18 cellular contexts compared by ENCODE assay signal in the genomic region with DNA sequence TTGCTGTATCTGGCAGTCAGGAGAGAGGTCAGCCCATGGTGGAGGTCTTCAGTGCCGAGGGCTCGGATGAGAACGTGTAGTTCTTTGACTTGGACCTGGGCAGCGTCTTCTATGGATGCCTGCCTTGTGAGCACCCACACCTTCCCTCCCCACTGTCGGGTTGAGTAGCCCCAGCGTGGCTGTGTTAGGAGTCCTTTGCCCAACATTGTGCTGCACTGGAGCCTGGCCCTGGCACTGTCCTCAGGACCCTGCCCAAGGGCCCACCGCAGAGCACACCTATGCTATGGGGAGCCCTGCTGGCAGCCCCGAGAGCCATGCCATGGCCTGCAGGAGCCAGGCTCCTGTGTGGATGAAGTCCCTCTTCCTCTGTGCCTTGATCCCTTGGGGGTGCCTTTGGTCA. TPM values are rescaled to one million over a fixed set of nuclear protein-coding genes. Genes with fewer than 3 reads are reported as not detected.
DNase-seq lines count a peak whose midpoint lies in the region; ATAC-seq, FAIRE-seq and TF ChIP-seq lines count a peak whose summit lies in the region.
"Had no signal": no experiment of that assay in that cellular context is flagged by ENCODE, and none has a peak within 500 bp of the region (broad histone marks: within the 10 kb centered on the region; RNA-seq: fewer than 3 reads in every experiment).

No MANE protein-coding gene starts in this region.

- H3K9ac ChIP-seq in HepG2 (ENCODE audit: insufficient read depth, low read depth, low read length), result no peak overlapping the region

- TF ChIP-seq RAD21 in HepG2 (CRISPR knock-in tag; IDR thresholded peaks at IDR 0.05), result no peak

- TF ChIP-seq CTCF in MCF 10A (IDR thresholded peaks at IDR 0.05; ENCODE audit: unreplicated experiment), result no peak
- TF ChIP-seq CTCF in breast epithelium (IDR thresholded peaks at IDR 0.05), result no peak
- TF ChIP-seq CTCF in HepG2 (CRISPR knock-in tag; IDR thresholded peaks at IDR 0.05), result no peak
- TF ChIP-seq CTCF in upper lobe of right lung (IDR thresholded peaks at IDR 0.05), result no peak

- H3K27ac ChIP-seq in breast epithelium (peak overlapping the region in 1 of 2 donors; percentile 29), HepG2 (ENCODE audit: extremely low read length, insufficient read depth, low read length) (peak overlapping the region; percentile 20), upper lobe of right lung (no peak overlapping the region)
- H3K27ac ChIP-seq: heart right ventricle, right lobe of liver had no signal

- peak; percentile 27 for ATAC-seq in HepG2
- ATAC-seq in upper lobe of right lung, result no peak
- ATAC-seq in esophagus mucosa, result no peak
- no peak for ATAC-seq in activated CD4-positive, CD25-positive, alpha-beta regulatory T cell treated with anti-CD3 and anti-CD28 coated beads, Interleukin-2, amount 50 U/mL, for 24 hours
- no peak for ATAC-seq in GM18519 (IDR thresholded peaks at IDR 0.05; ENCODE audit: low FRiP score, unreplicated experiment)
- ATAC-seq: heart right ventricle had no signal

- H4K20me1 ChIP-seq in HepG2 (ENCODE audit: insufficient read depth, low read length), result peaks cover 27% of the 10 kb centered on the region

- intact Hi-C loops in MCF 10A (cut with micrococcal nuclease) (no loop called here), breast epithelium (cut with DNase I; ENCODE audit: low total_unique reads) (no loop called here), HepG2 (cut with micrococcal nuclease; ENCODE audit: unreplicated experiment) (no loop called here), upper lobe of right lung (cut with DNase I) (no loop called here)

- H3K4me1 ChIP-seq in breast epithelium (peaks cover 7 to 16% of the 10 kb centered on the region in 2 donors), HepG2 (ENCODE audit: insufficient read depth, low read length) (peaks cover 52% of the 10 kb centered on the region), upper lobe of right lung (peaks cover 58% of the 10 kb centered on the region)
- H3K4me1 ChIP-seq: right lobe of liver had no signal

- H3K9me3 ChIP-seq in breast epithelium, result no peaks in the 10 kb centered on the region
- no peaks in the 10 kb centered on the region for H3K9me3 ChIP-seq in HepG2 (ENCODE audit: low read length)
- no peaks in the 10 kb centered on the region for H3K9me3 ChIP-seq in upper lobe of right lung
- H3K9me3 ChIP-seq: heart right ventricle, right lobe of liver had no signal

- peak overlapping the region; percentile 57 for H3K27ac Mint-ChIP-seq in MCF 10A (ENCODE audit: low read depth, unreplicated experiment)
- peak overlapping the region; percentile 47 for H3K27ac Mint-ChIP-seq in activated CD4-positive, alpha-beta memory T cell treated with anti-CD3 and anti-CD28 coated beads, Interleukin-2, amount 10 ng/mL, durations not matched to agents 7 days and 5 days

- H3K4me3 Mint-ChIP-seq in MCF 10A (ENCODE audit: unreplicated experiment), result no peak overlapping the region
- no peak overlapping the region for H3K4me3 Mint-ChIP-seq in activated CD4-positive, alpha-beta memory T cell treated with anti-CD3 and anti-CD28 coated beads, Interleukin-2, amount 10 ng/mL, durations not matched to agents 7 days and 5 days

- peaks cover 25% of the 10 kb centered on the region for H3K4me1 Mint-ChIP-seq in MCF 10A (ENCODE audit: insufficient read depth, unreplicated experiment)
- H3K4me1 Mint-ChIP-seq in activated CD4-positive, alpha-beta memory T cell treated with anti-CD3 and anti-CD28 coated beads, Interleukin-2, amount 10 ng/mL, durations not matched to agents 7 days and 5 days, result peaks cover 45% of the 10 kb centered on the region

- in situ Hi-C loops in HepG2 (cut with HindIII; ENCODE audit: extremely low pct_ligation_motif_present, low pct_unique_long_range_greater_than_20kb), result no loop called here

- no peaks in the 10 kb centered on the region for H3K27me3 ChIP-seq in breast epithelium
- no peaks in the 10 kb centered on the region for H3K27me3 ChIP-seq in HepG2 (ENCODE audit: control insufficient read depth in 1 of 2, insufficient read depth in 2 of 2, low read length in 2 of 2)
- H3K27me3 ChIP-seq in upper lobe of right lung, result no peaks in the 10 kb centered on the region
- H3K27me3 ChIP-seq: heart right ventricle, right lobe of liver had no signal

- H3K9me3 Mint-ChIP-seq in MCF 10A (ENCODE audit: unreplicated experiment), result no peaks in the 10 kb centered on the region
- H3K9me3 Mint-ChIP-seq in activated CD4-positive, alpha-beta memory T cell treated with anti-CD3 and anti-CD28 coated beads, Interleukin-2, amount 10 ng/mL, durations not matched to agents 7 days and 5 days, result no peaks in the 10 kb centered on the region

- no peak for TF ChIP-seq EP300 in HepG2 (IDR thresholded peaks at IDR 0.05; ENCODE audit: low read depth in 2 of 2, low read length in 2 of 2)
- TF ChIP-seq EP300 in HepG2 (CRISPR knock-in tag; IDR thresholded peaks at IDR 0.05; ENCODE audit: borderline replicate concordance), result no peak

- H3K79me2 ChIP-seq in HepG2 (ENCODE audit: insufficient read depth, low read length), result peaks cover 55% of the 10 kb centered on the region

- POLR2A ChIA-PET in MCF 10A (lab: Yijun Ruan, JAX) (interaction anchor here (0.7 kb wide), 1 partner anchor 22 kb away, joined by 3 read pairs; no protein-coding TSS in a partner anchor), HepG2 (lab: Yijun Ruan, JAX) (interaction anchor here (1.2 kb wide), 1 partner anchor 30 kb away, joined by 3 read pairs; no protein-coding TSS in a partner anchor)
- POLR2A ChIA-PET in activated CD4-positive, alpha-beta memory T cell treated with anti-CD3 and anti-CD28 coated beads, Interleukin-2, amount 10 ng/mL, durations not matched to agents 7 days and 5 days (lab: Charles Lee), result interaction anchor here (1.2 kb wide), 1 partner anchor 36 kb away, joined by 4 read pairs; no protein-coding TSS in a partner anchor

- no peaks in the 10 kb centered on the region for H3K36me3 ChIP-seq in breast epithelium
- peaks cover 12 to 39% of the 10 kb centered on the region in 2 experiments for H3K36me3 ChIP-seq in HepG2 (replicated peaks in 1 of 2; ENCODE audit: control insufficient read depth in 1 of 2, insufficient read depth in 2 of 2, low read length in 2 of 2)
- H3K36me3 ChIP-seq in upper lobe of right lung, result peaks cover 22% of the 10 kb centered on the region

- FAIRE-seq in HepG2 (lab: Jason Lieb, UNC), result no peak
- FAIRE-seq: G401.6, GM12891 had no signal

- TF ChIP-seq POLR2A in breast epithelium (IDR thresholded peaks at IDR 0.05) (no peak), HepG2 (IDR thresholded peaks at IDR 0.05; ENCODE audit: insufficient read depth in 1 of 2, low read depth in 2 of 2, low read length in 2 of 2) (no peak)

- peaks cover 41% of the 10 kb centered on the region for H3K36me3 Mint-ChIP-seq in MCF 10A (ENCODE audit: insufficient read depth, unreplicated experiment)
- H3K36me3 Mint-ChIP-seq in activated CD4-positive, alpha-beta memory T cell treated with anti-CD3 and anti-CD28 coated beads, Interleukin-2, amount 10 ng/mL, durations not matched to agents 7 days and 5 days (ENCODE audit: low read depth), result peaks cover 31% of the 10 kb centered on the region

- no peaks in the 10 kb centered on the region for H3K27me3 Mint-ChIP-seq in MCF 10A (ENCODE audit: insufficient read depth, unreplicated experiment)
- no peaks in the 10 kb centered on the region for H3K27me3 Mint-ChIP-seq in activated CD4-positive, alpha-beta memory T cell treated with anti-CD3 and anti-CD28 coated beads, Interleukin-2, amount 10 ng/mL, durations not matched to agents 7 days and 5 days

- CTCF ChIA-PET in MCF 10A (lab: Yijun Ruan, JAX) (interaction anchor here (0.9 to 1.8 kb wide), 3 partner anchors 22 to 98 kb away, joined by 3 to 6 read pairs (median 3); no protein-coding TSS in a partner anchor), HepG2 (lab: Yijun Ruan, JAX; ENCODE audit: low intra/inter-chr PET ratio, low total read pairs) (no interaction called here)
- CTCF ChIA-PET in activated CD4-positive, alpha-beta memory T cell treated with anti-CD3 and anti-CD28 coated beads, Interleukin-2, amount 10 ng/mL, durations not matched to agents 7 days and 5 days (lab: Charles Lee), result interaction anchor here (1.1 to 2.0 kb wide), 3 partner anchors 37 to 45 kb away, joined by 4 read pairs; no protein-coding TSS in a partner anchor

- 96% methylated on average over 5 of the region's 8 CpGs for WGBS in HepG2 (ENCODE audit: low lambda C conversion rate)

- DNase-seq in MCF 10A (ENCODE audit: unreplicated experiment) (no peak), breast epithelium (ENCODE audit: low spot score in 2 of 2) (no peak), HepG2 (ENCODE audit: low spot score) (no peak), upper lobe of right lung (peak; percentile 51)
- no peak for DNase-seq in activated CD4-positive, alpha-beta memory T cell treated with anti-CD3 and anti-CD28 coated beads, Interleukin-2, amount 10 ng/mL, durations not matched to agents 7 days and 5 days
- DNase-seq: activated CD4-positive, CD25-positive, alpha-beta regulatory T cell; effector CD4-positive, alpha-beta T cell; heart right ventricle; NCI-H1930; NCI-H446 treated with DMSO at 0.1 percent for 48 hours; right lobe of liver had no signal

- H3K4me3 ChIP-seq in breast epithelium (no peak overlapping the region), HepG2 (replicated peaks in 1 of 3; ENCODE audit: insufficient read depth in 1 of 3, low read depth in 2 of 3, low read length in 3 of 3) (no peak overlapping the region), upper lobe of right lung (no peak overlapping the region)
- H3K4me3 ChIP-seq: heart right ventricle, right lobe of liver had no signal

- BruUV-seq in MCF 10A (replicated peaks; lab: Mats Ljungman, UMichigan) (no TSS peak), HepG2 (replicated peaks; lab: Mats Ljungman, UMichigan) (no TSS peak)

- no peak overlapping the region for H3K4me2 ChIP-seq in HepG2 (ENCODE audit: low read depth, low read length)

- no peak overlapping the region for H2AFZ ChIP-seq in HepG2 (ENCODE audit: low read length)

RNA-seq across cellular contexts. Expression of gene SLC25A29, which starts 26.7 kb away (rescaled TPM):
- total RNA-seq in MCF 10A (2022) (33.9 and 49.2 TPM in 2 replicates), breast epithelium (100 to 1,000 TPM in 2 of 3 donors, 10 to 100 TPM in 1; 40.2 to 119 (median 110) TPM), HepG2 (2016; rRNA removed; fragmentation: Illumina TruSeq; extraction: Trizol) (9.6 and 17.2 TPM in 2 replicates), upper lobe of right lung (104 TPM), esophagus mucosa (15.5 TPM)
- total RNA-seq in activated CD4-positive, alpha-beta memory T cell treated with anti-CD3 and anti-CD28 coated beads, Interleukin-2, amount 10 ng/mL, durations not matched to agents 7 days and 5 days, result 1 to 10 TPM; 8.2 to 8.9 TPM
- total RNA-seq in HepG2 (2016; cell fraction: cytosol; rRNA removed; fragmentation: Illumina TruSeq; extraction: Trizol; ENCODE audit: low read depth), result 2.4 and 2.6 TPM in 2 replicates
- 9.5 and 17.7 TPM in 2 replicates for total RNA-seq in HepG2 (2016; cell fraction: insoluble cytoplasmic fraction; rRNA removed; fragmentation: Illumina TruSeq; extraction: Trizol)
- 6.9 and 7.4 TPM in 2 replicates for total RNA-seq in HepG2 (2016; cell fraction: membrane; rRNA removed; fragmentation: Illumina TruSeq; extraction: Trizol)
- 15.9 and 18.2 TPM in 2 replicates for total RNA-seq in HepG2 (2016; cell fraction: nucleus; rRNA removed; fragmentation: Illumina TruSeq; extraction: Trizol)
- 12.2 and 16.1 TPM in 2 replicates for polyA plus RNA-seq in HepG2 (2011; rRNA removed)
- 6.9 and 11.5 TPM in 2 replicates for polyA plus RNA-seq in HepG2 (2011; cell fraction: cytosol; rRNA removed)
- polyA plus RNA-seq in HepG2 (2011; cell fraction: nucleus; rRNA removed), result 98.4 and 122 TPM in 2 replicates
- 6.9 and 8.5 TPM in 2 replicates for polyA plus RNA-seq in HepG2 (2012)
- polyA plus RNA-seq in HepG2 (2016; cell fraction: cytosol; fragmentation: Illumina TruSeq; extraction: Trizol; ENCODE audit: low read depth), result 1.4 and 1.6 TPM in 2 replicates
- 8.9 and 9.4 TPM in 2 replicates for polyA plus RNA-seq in HepG2 (2016; cell fraction: insoluble cytoplasmic fraction; fragmentation: Illumina TruSeq; extraction: Trizol; ENCODE audit: low read depth)
- 3.8 and 4.2 TPM in 2 replicates for polyA plus RNA-seq in HepG2 (2016; cell fraction: membrane; fragmentation: Illumina TruSeq; extraction: Trizol; ENCODE audit: low read depth)
- 47.1 and 52.2 TPM in 2 replicates for polyA plus RNA-seq in HepG2 (2016; cell fraction: nucleus; fragmentation: Illumina TruSeq; extraction: Trizol; ENCODE audit: insufficient read depth, low read depth)
- polyA minus RNA-seq in HepG2 (2011; rRNA and poly(A)+ RNA removed; ENCODE audit: low replicate concordance), result 9.4 and 18.9 TPM in 2 replicates
- 4.6 and 8.4 TPM in 2 replicates for polyA minus RNA-seq in HepG2 (2011; cell fraction: cytosol; rRNA and poly(A)+ RNA removed)
- 9.1 and 11.2 TPM in 2 replicates for polyA minus RNA-seq in HepG2 (2011; cell fraction: nucleus; rRNA and poly(A)+ RNA removed)

RNA-seq across cellular contexts. Expression of gene YY1, which starts 40.6 kb away (rescaled TPM):
- total RNA-seq in MCF 10A (2022) (66.7 and 73.3 TPM in 2 replicates), breast epithelium (10 to 100 TPM; 46.2 to 61.2 (median 50.6) TPM), HepG2 (2016; rRNA removed; fragmentation: Illumina TruSeq; extraction: Trizol) (62.8 and 68.1 TPM in 2 replicates), upper lobe of right lung (69.4 TPM), esophagus mucosa (44.5 TPM)
- total RNA-seq in activated CD4-positive, alpha-beta memory T cell treated with anti-CD3 and anti-CD28 coated beads, Interleukin-2, amount 10 ng/mL, durations not matched to agents 7 days and 5 days, result 10 to 100 TPM; 94.0 to 95.6 TPM
- total RNA-seq in HepG2 (2016; cell fraction: cytosol; rRNA removed; fragmentation: Illumina TruSeq; extraction: Trizol; ENCODE audit: low read depth), result 18.9 and 19.0 TPM in 2 replicates
- total RNA-seq in HepG2 (2016; cell fraction: insoluble cytoplasmic fraction; rRNA removed; fragmentation: Illumina TruSeq; extraction: Trizol), result 58.6 and 68.6 TPM in 2 replicates
- total RNA-seq in HepG2 (2016; cell fraction: membrane; rRNA removed; fragmentation: Illumina TruSeq; extraction: Trizol), result 65.4 and 80.0 TPM in 2 replicates
- 38.0 and 40.7 TPM in 2 replicates for total RNA-seq in HepG2 (2016; cell fraction: nucleus; rRNA removed; fragmentation: Illumina TruSeq; extraction: Trizol)
- 23.9 and 29.4 TPM in 2 replicates for polyA plus RNA-seq in HepG2 (2011; rRNA removed)
- polyA plus RNA-seq in HepG2 (2011; cell fraction: cytosol; rRNA removed), result 13.8 and 18.5 TPM in 2 replicates
- polyA plus RNA-seq in HepG2 (2011; cell fraction: nucleus; rRNA removed), result 23.8 and 24.4 TPM in 2 replicates
- 43.4 and 54.0 TPM in 2 replicates for polyA plus RNA-seq in HepG2 (2012)
- 29.1 and 32.3 TPM in 2 replicates for polyA plus RNA-seq in HepG2 (2016; cell fraction: cytosol; fragmentation: Illumina TruSeq; extraction: Trizol; ENCODE audit: low read depth)
- polyA plus RNA-seq in HepG2 (2016; cell fraction: insoluble cytoplasmic fraction; fragmentation: Illumina TruSeq; extraction: Trizol; ENCODE audit: low read depth), result 93.6 and 111 TPM in 2 replicates
- 65.2 and 73.0 TPM in 2 replicates for polyA plus RNA-seq in HepG2 (2016; cell fraction: membrane; fragmentation: Illumina TruSeq; extraction: Trizol; ENCODE audit: low read depth)
- polyA plus RNA-seq in HepG2 (2016; cell fraction: nucleus; fragmentation: Illumina TruSeq; extraction: Trizol; ENCODE audit: insufficient read depth, low read depth), result 82.8 and 91.4 TPM in 2 replicates
- 24.4 and 42.6 TPM in 2 replicates for polyA minus RNA-seq in HepG2 (2011; rRNA and poly(A)+ RNA removed; ENCODE audit: low replicate concordance)
- polyA minus RNA-seq in HepG2 (2011; cell fraction: cytosol; rRNA and poly(A)+ RNA removed), result 17.8 and 23.1 TPM in 2 replicates
- 36.4 and 41.8 TPM in 2 replicates for polyA minus RNA-seq in HepG2 (2011; cell fraction: nucleus; rRNA and poly(A)+ RNA removed)

RNA-seq across cellular contexts. Expression of gene SLC25A47, which starts 43.6 kb away (rescaled TPM):
- not detected in 2 replicates for total RNA-seq in MCF 10A (2022)
- under 1 TPM in 1 of 3 donors, not detected in 2; 0.16 TPM for total RNA-seq in breast epithelium
- not detected for total RNA-seq in activated CD4-positive, alpha-beta memory T cell treated with anti-CD3 and anti-CD28 coated beads, Interleukin-2, amount 10 ng/mL, durations not matched to agents 7 days and 5 days
- 0.87 and 1.0 TPM in 2 replicates for total RNA-seq in HepG2 (2016; rRNA removed; fragmentation: Illumina TruSeq; extraction: Trizol)
- 0.71 and 1.5 TPM in 2 replicates for total RNA-seq in HepG2 (2016; cell fraction: cytosol; rRNA removed; fragmentation: Illumina TruSeq; extraction: Trizol; ENCODE audit: low read depth)
- total RNA-seq in HepG2 (2016; cell fraction: insoluble cytoplasmic fraction; rRNA removed; fragmentation: Illumina TruSeq; extraction: Trizol), result 0.88 and 0.95 TPM in 2 replicates
- 0.53 and 1.1 TPM in 2 replicates for total RNA-seq in HepG2 (2016; cell fraction: membrane; rRNA removed; fragmentation: Illumina TruSeq; extraction: Trizol)
- total RNA-seq in HepG2 (2016; cell fraction: nucleus; rRNA removed; fragmentation: Illumina TruSeq; extraction: Trizol), result 0.47 and 0.65 TPM in 2 replicates
- polyA plus RNA-seq in HepG2 (2011; rRNA removed), result 1.7 and 7.6 TPM in 2 replicates
- 3.2 and 4.5 TPM in 2 replicates for polyA plus RNA-seq in HepG2 (2011; cell fraction: cytosol; rRNA removed)
- 4.2 and 9.5 TPM in 2 replicates for polyA plus RNA-seq in HepG2 (2011; cell fraction: nucleus; rRNA removed)
- polyA plus RNA-seq in HepG2 (2012), result 6.6 and 11.5 TPM in 2 replicates
- 0.17 and 0.24 TPM in 2 replicates for polyA plus RNA-seq in HepG2 (2016; cell fraction: cytosol; fragmentation: Illumina TruSeq; extraction: Trizol; ENCODE audit: low read depth)
- 0.51 and 0.54 TPM in 2 replicates for polyA plus RNA-seq in HepG2 (2016; cell fraction: insoluble cytoplasmic fraction; fragmentation: Illumina TruSeq; extraction: Trizol; ENCODE audit: low read depth)
- polyA plus RNA-seq in HepG2 (2016; cell fraction: membrane; fragmentation: Illumina TruSeq; extraction: Trizol; ENCODE audit: low read depth), result 0.41 and 0.42 TPM in 2 replicates
- polyA plus RNA-seq in HepG2 (2016; cell fraction: nucleus; fragmentation: Illumina TruSeq; extraction: Trizol; ENCODE audit: insufficient read depth, low read depth), result 0.53 and 0.61 TPM in 2 replicates
- polyA minus RNA-seq in HepG2 (2011; rRNA and poly(A)+ RNA removed; ENCODE audit: low replicate concordance), result 4.3 TPM in 1 of 2 replicates, not detected in the other
- polyA minus RNA-seq in HepG2 (2011; cell fraction: cytosol; rRNA and poly(A)+ RNA removed), result 2.3 and 3.1 TPM in 2 replicates
- 0.52 and 1.5 TPM in 2 replicates for polyA minus RNA-seq in HepG2 (2011; cell fraction: nucleus; rRNA and poly(A)+ RNA removed)
- total RNA-seq in upper lobe of right lung, result not detected
- total RNA-seq in esophagus mucosa, result not detected
- total RNA-seq: cardiac septum, heart right ventricle had no signal
- polyA plus RNA-seq: fibroblast of lung, heart right ventricle had no signal
